Comparison of ENCODE assay signal across 23 cellular contexts in genomic region chrX:136806891-136807410, GRCh38.
"Had no signal": no experiment of that assay in that cellular context is flagged by ENCODE, and none has a peak within 500 bp of the region (broad histone marks: within the 10 kb centered on the region; RNA-seq: fewer than 3 reads in every experiment).

No MANE protein-coding gene starts in this region.

- H3K9me3 ChIP-seq: adrenal gland, ascending aorta, mucosa of descending colon, thoracic aorta, upper lobe of left lung had no signal

- DNase-seq: activated CD4-positive, alpha-beta T cell treated with anti-CD3 and anti-CD28 coated beads, Interleukin-2, amount 50 U/mL, for 4 hours; activated CD8-positive, alpha-beta memory T cell treated with anti-CD3 and anti-CD28 coated beads, Interleukin-2, amount 50 U/mL, for 48 hours; activated naive CD4-positive, alpha-beta T cell; activated T-cell treated with anti-CD3 and anti-CD28 coated beads, Interleukin-2, amount 50 U/mL, for 4 hours; adrenal gland; effector memory CD4-positive, alpha-beta T cell; foreskin melanocyte; left colon; mesenchymal stem cell; mucosa of descending colon; naive thymus-derived CD4-positive, alpha-beta T cell; occipital lobe; posterior cingulate gyrus; stimulated activated CD4-positive, alpha-beta T cell treated with anti-CD3 and anti-CD28 coated beads, Interleukin-15, amount 100 ng/mL, for 24 hours; stimulated activated CD8-positive, alpha-beta memory T cell treated with anti-CD3 and anti-CD28 coated beads, Interleukin-4, amount 100 ng/mL, for 48 hours; stimulated activated naive B cell treated with anti-CD40 and anti-IgM and Interleukin-4, amounts not matched to agents 10 μg/mL and 1 μg/mL and 100 μg/mL, for 72 hours; T1000; upper lobe of left lung had no signal

- ATAC-seq: activated T-cell treated with anti-CD3 and anti-CD28 coated beads, Interleukin-2, amount 50 U/mL, for 4 hours; left colon; mucosa of descending colon; naive thymus-derived CD4-positive, alpha-beta T cell; sciatic nerve; stimulated activated naive B cell treated with anti-CD40 and anti-IgM and Interleukin-4, amounts not matched to agents 10 μg/mL and 1 μg/mL and 100 μg/mL, for 72 hours; WTC11 had no signal

- H3K36me3 ChIP-seq: adrenal gland, ascending aorta, thoracic aorta, upper lobe of left lung had no signal

- H3K4me1 ChIP-seq: ascending aorta, upper lobe of left lung had no signal

- H3K27me3 ChIP-seq: ascending aorta, upper lobe of left lung had no signal

- H3K4me2 ChIP-seq: smooth muscle cell had no signal

- H3K4me3 ChIP-seq: adrenal gland, ascending aorta, mucosa of descending colon, smooth muscle cell, thoracic aorta, upper lobe of left lung had no signal

- H3K27ac ChIP-seq: adrenal gland, ascending aorta, thoracic aorta, upper lobe of left lung had no signal
